ENCODE assay signal across 8 cellular contexts in the genomic region with DNA sequence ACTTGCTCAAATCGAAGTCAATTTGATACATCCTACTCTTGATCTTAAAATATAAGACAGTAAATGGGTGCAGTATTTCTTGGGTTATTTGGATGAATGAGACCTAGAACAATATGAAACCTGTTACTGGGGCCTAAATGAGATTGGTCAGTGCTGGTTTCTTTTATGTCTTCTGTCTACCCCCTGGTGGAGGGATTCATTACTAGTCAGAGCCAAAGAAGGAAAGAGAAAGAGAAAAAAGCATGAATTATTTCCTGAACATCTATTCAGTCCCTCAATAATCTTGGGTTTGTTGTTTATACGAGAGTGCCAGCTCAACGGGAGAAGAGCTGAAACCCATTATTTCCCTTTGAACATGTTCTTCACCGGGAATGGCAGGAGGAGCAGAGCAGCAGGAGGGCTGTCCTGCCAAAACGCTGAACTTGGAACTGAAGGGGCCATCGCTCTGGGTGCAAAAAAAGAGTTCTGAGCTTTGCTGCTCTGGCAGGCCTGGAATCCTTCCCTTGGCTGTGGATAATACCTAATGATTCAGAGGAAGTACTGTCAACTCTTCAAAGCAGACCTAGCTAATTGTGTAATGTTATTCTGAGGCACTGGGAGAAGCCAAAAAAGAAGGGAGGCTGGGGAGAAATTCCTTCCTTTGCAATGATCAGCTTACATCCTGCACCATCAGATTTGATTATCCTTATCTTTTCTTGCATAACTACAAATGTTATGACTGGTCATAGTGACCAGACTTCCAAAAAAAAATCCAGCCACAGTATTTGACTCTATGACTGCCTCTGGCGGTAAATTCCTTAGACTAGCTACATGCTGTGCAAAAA.
A peak's percentile ranks its signal among the peaks of the same experiment; 100 is the strongest.
DNase-seq lines count a peak whose midpoint lies in the region; ATAC-seq and TF ChIP-seq lines count a peak whose summit lies in the region.

No MANE protein-coding gene starts in this region.

- no peak overlapping the region for H3K27ac Mint-ChIP-seq in stimulated activated effector memory CD8-positive, alpha-beta T cell treated with anti-CD3 and anti-CD28 coated beads, Interleukin-12 subunit alpha, Interleukin-12 subunit beta, amount 100 ng/mL, for 72 hours

- TF ChIP-seq CTCF in uterus (IDR thresholded peaks at IDR 0.05), result peak; percentile 33 to 55 (median 40)

- no peaks in the 10 kb centered on the region for H3K36me3 Mint-ChIP-seq in stimulated activated effector memory CD8-positive, alpha-beta T cell treated with anti-CD3 and anti-CD28 coated beads, Interleukin-12 subunit alpha, Interleukin-12 subunit beta, amount 100 ng/mL, for 72 hours

- ATAC-seq in GM21717 (IDR thresholded peaks at IDR 0.05; ENCODE audit: unreplicated experiment), result peak; percentile 90
- no peak for ATAC-seq in stimulated activated effector memory CD8-positive, alpha-beta T cell treated with anti-CD3 and anti-CD28 coated beads, Interleukin-12 subunit alpha, Interleukin-12 subunit beta, amount 100 ng/mL, for 72 hours

- intact Hi-C loops in uterus (cut with DNase I; ENCODE audit: low total_unique reads), result loop anchor here (10.0 kb wide), 1 partner anchor 267 kb away; a partner anchor contains a TSS

- H3K36me3 ChIP-seq in uterus, result no peaks in the 10 kb centered on the region

- no peaks in the 10 kb centered on the region for H3K9me3 Mint-ChIP-seq in stimulated activated effector memory CD8-positive, alpha-beta T cell treated with anti-CD3 and anti-CD28 coated beads, Interleukin-12 subunit alpha, Interleukin-12 subunit beta, amount 100 ng/mL, for 72 hours

- no peaks in the 10 kb centered on the region for H3K4me1 ChIP-seq in uterus

- no peaks in the 10 kb centered on the region for H3K9me3 ChIP-seq in uterus

- no peaks in the 10 kb centered on the region for H3K4me1 Mint-ChIP-seq in stimulated activated effector memory CD8-positive, alpha-beta T cell treated with anti-CD3 and anti-CD28 coated beads, Interleukin-12 subunit alpha, Interleukin-12 subunit beta, amount 100 ng/mL, for 72 hours

- peak overlapping the region; percentile 39 to 60 for H3K27ac ChIP-seq in uterus

- no peak overlapping the region for H3K4me3 Mint-ChIP-seq in stimulated activated effector memory CD8-positive, alpha-beta T cell treated with anti-CD3 and anti-CD28 coated beads, Interleukin-12 subunit alpha, Interleukin-12 subunit beta, amount 100 ng/mL, for 72 hours

- peak; percentile 52 for DNase-seq in GM04503 (ENCODE audit: low read depth)
- DNase-seq in LoVo (ENCODE audit: low spot score), result peak; percentile 43
- peak; percentile 95 for DNase-seq in amniotic epithelial cell (ENCODE audit: low read depth)
- DNase-seq in islet precursor cell, result peak; percentile 76
- DNase-seq in uterus, result peak; percentile 50 to 64
- DNase-seq in NCI-H345 (lab: John Stamatoyannopoulos, UW), result no peak
- DNase-seq in stimulated activated effector memory CD8-positive, alpha-beta T cell treated with anti-CD3 and anti-CD28 coated beads, Interleukin-12 subunit alpha, Interleukin-12 subunit beta, amount 100 ng/mL, for 72 hours (ENCODE audit: low spot score in 2 of 2), result no peak

- no peak overlapping the region for H3K4me3 ChIP-seq in uterus

- no peak for TF ChIP-seq POLR2A in uterus (IDR thresholded peaks at IDR 0.05)

- H3K27me3 ChIP-seq in uterus, result no peaks in the 10 kb centered on the region

Comparison
In these comparisons a context has a peak if more than half of its experiments do, and no peak if none do; other contexts are left out.
1. DNase-seq: peak in GM04503 (single experiment), LoVo (single experiment), amniotic epithelial cell (single experiment), islet precursor cell (single experiment) and uterus (2 of 2); none in NCI-H345 (single experiment) and stimulated activated effector memory CD8-positive, alpha-beta T cell treated with anti-CD3 and anti-CD28 coated beads, Interleukin-12 subunit alpha, Interleukin-12 subunit beta, amount 100 ng/mL, for 72 hours (0 of 2).